In genomic region chr10:69123306-69123746, GRCh38 we compare ENCODE assay signal across 8 cellular contexts. TPM values are rescaled to one million over a fixed set of nuclear protein-coding genes. Genes with fewer than 3 reads are reported as not detected.
DNase-seq lines count a peak whose midpoint lies in the region; ATAC-seq, FAIRE-seq and TF ChIP-seq lines count a peak whose summit lies in the region.

No MANE protein-coding gene starts in this region.

- peak overlapping the region; percentile 99 for H3K27ac Mint-ChIP-seq in dendritic cell treated with granulocyte-macrophage colony-stimulating factor and Interleukin-4, amounts not matched to agents 40 ng/mL and 50 ng/mL, for 4 days
- H3K27ac Mint-ChIP-seq in memory B cell = peak overlapping the region; percentile 97

- no peaks in the 10 kb centered on the region for H3K36me3 ChIP-seq in Peyer's patch

- DNase-seq in Daoy (ENCODE audit: low read depth) (peak; percentile 58), Peyer's patch (no peak), memory B cell (ENCODE audit: low spot score in 2 of 2) (no peak), urothelium cell line (ENCODE audit: low spot score) (peak; percentile 78), COR-L47 (lab: John Stamatoyannopoulos, UW) (no peak)

- peaks cover 9% of the 10 kb centered on the region for H3K4me1 Mint-ChIP-seq in dendritic cell treated with granulocyte-macrophage colony-stimulating factor and Interleukin-4, amounts not matched to agents 40 ng/mL and 50 ng/mL, for 4 days (ENCODE audit: low read depth)
- peaks cover 3% of the 10 kb centered on the region for H3K4me1 Mint-ChIP-seq in memory B cell

- ATAC-seq in GM19372 (IDR thresholded peaks at IDR 0.05; ENCODE audit: low read depth, unreplicated experiment) (peak; percentile 18), HG03354 (IDR thresholded peaks at IDR 0.05; ENCODE audit: poor library complexity, severe bottlenecking, unreplicated experiment) (peak; percentile 30), memory B cell (ENCODE audit: low read depth) (peak; percentile 13)

- H3K36me3 Mint-ChIP-seq in dendritic cell treated with granulocyte-macrophage colony-stimulating factor and Interleukin-4, amounts not matched to agents 40 ng/mL and 50 ng/mL, for 4 days (ENCODE audit: low read depth) = peaks cover 9% of the 10 kb centered on the region
- no peaks in the 10 kb centered on the region for H3K36me3 Mint-ChIP-seq in memory B cell

- TF ChIP-seq CTCF in Peyer's patch (IDR thresholded peaks at IDR 0.05) = no peak

- no peaks in the 10 kb centered on the region for H3K9me3 Mint-ChIP-seq in dendritic cell treated with granulocyte-macrophage colony-stimulating factor and Interleukin-4, amounts not matched to agents 40 ng/mL and 50 ng/mL, for 4 days
- no peaks in the 10 kb centered on the region for H3K9me3 Mint-ChIP-seq in memory B cell

- H3K27me3 ChIP-seq in Peyer's patch = no peaks in the 10 kb centered on the region

- peak overlapping the region; percentile 96 to 99 (median 98) for H3K27ac ChIP-seq in Peyer's patch

- peak overlapping the region; percentile 73 for H3K4me3 Mint-ChIP-seq in dendritic cell treated with granulocyte-macrophage colony-stimulating factor and Interleukin-4, amounts not matched to agents 40 ng/mL and 50 ng/mL, for 4 days
- H3K4me3 Mint-ChIP-seq in memory B cell = peak overlapping the region; percentile 95

- TF ChIP-seq POLR2A in Peyer's patch (IDR thresholded peaks at IDR 0.05) = no peak

- H3K9me3 ChIP-seq in Peyer's patch = no peaks in the 10 kb centered on the region

- peak overlapping the region; percentile 92 to 99 (median 98) for H3K4me3 ChIP-seq in Peyer's patch

- H3K27me3 Mint-ChIP-seq in dendritic cell treated with granulocyte-macrophage colony-stimulating factor and Interleukin-4, amounts not matched to agents 40 ng/mL and 50 ng/mL, for 4 days = no peaks in the 10 kb centered on the region
- no peaks in the 10 kb centered on the region for H3K27me3 Mint-ChIP-seq in memory B cell

- H3K4me1 ChIP-seq in Peyer's patch = peaks cover 0 to 10% (median 4%) of the 10 kb centered on the region in 4 donors

- FAIRE-seq in urothelium cell line (lab: Jason Lieb, UNC) = peak; percentile 90

- intact Hi-C loops in dendritic cell treated with granulocyte-macrophage colony-stimulating factor and Interleukin-4, amounts not matched to agents 40 ng/mL and 50 ng/mL, for 4 days (cut with micrococcal nuclease) = loop anchor here (1.0 to 5.0 kb wide), 2 partner anchors 56 to 136 kb away; partner anchors contain the start of gene KIFBP

RNA-seq across cellular contexts. Expression of gene VPS26A, which starts 0.7 kb away (rescaled TPM):
- 21.7 and 32.5 TPM in 2 replicates for total RNA-seq in Daoy (2014; rRNA removed; shearing (Covaris generic))
- 10 to 100 TPM; 18.1 to 71.0 (median 24.8) TPM for total RNA-seq in Peyer's patch

RNA-seq across cellular contexts. Expression of gene SRGN, which starts 35.4 kb away (rescaled TPM):
- total RNA-seq in Daoy (2014; rRNA removed; shearing (Covaris generic)) = 8.3 and 11.5 TPM in 2 replicates
- 100 to 1,000 TPM in 1 of 4 donors, 10 to 100 TPM in 3; 19.4 to 113 (median 28.1) TPM for total RNA-seq in Peyer's patch

RNA-seq across cellular contexts. Expression of gene SUPV3L1, which starts 56.7 kb away (rescaled TPM):
- total RNA-seq in Daoy (2014; rRNA removed; shearing (Covaris generic)) = 23.0 and 24.9 TPM in 2 replicates
- 10 to 100 TPM; 20.5 to 50.3 (median 31.2) TPM for total RNA-seq in Peyer's patch

Comparison
In these comparisons a context has a peak if more than half of its experiments do, and no peak if none do; other contexts are left out.
1. DNase-seq: peak in Daoy (single experiment) and urothelium cell line (single experiment); none in Peyer's patch (0 of 3), memory B cell (0 of 2) and COR-L47 (single experiment).
2. Peak in every context shown above with its lines, with median percentiles within 50 percentile points of each other: ATAC-seq.